ENCODE assay signal across 13 cellular contexts in the genomic region with DNA sequence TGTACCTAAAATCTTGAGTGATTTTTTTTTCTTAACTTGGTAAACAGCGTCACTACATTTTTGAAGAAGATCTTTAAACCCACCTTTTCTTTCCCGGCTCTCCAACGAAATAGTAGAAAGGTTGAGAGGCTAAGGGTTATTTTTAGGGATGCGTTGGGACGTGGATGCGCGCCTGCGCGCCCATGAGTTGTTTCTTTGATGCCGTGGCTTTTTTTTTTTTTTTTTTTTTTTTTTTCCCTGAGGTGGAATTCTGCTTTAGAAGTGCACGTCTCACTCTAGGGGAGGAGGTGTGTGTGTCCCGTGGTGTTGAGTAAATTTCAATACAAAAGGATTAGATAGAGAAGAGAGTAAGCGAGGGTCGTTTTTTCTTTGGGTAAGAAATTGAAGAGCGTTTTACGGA. TPM values are rescaled to one million over a fixed set of nuclear protein-coding genes. Genes with fewer than 3 reads are reported as not detected.
DNase-seq lines count a peak whose midpoint lies in the region; ATAC-seq and TF ChIP-seq lines count a peak whose summit lies in the region.
"Had no signal": no experiment of that assay in that cellular context is flagged by ENCODE, and none has a peak within 500 bp of the region (broad histone marks: within the 10 kb centered on the region; RNA-seq: fewer than 3 reads in every experiment).

No MANE protein-coding gene starts in this region.

- H3K4me3 Mint-ChIP-seq in activated naive CD8-positive, alpha-beta T cell: peak overlapping the region; percentile 70
- H3K4me3 Mint-ChIP-seq in activated naive CD8-positive, alpha-beta T cell treated with anti-CD3 and anti-CD28 coated beads, Interleukin-2, amount 50 U/mL, for 24 hours: no peak overlapping the region
- peak overlapping the region; percentile 93 for H3K4me3 Mint-ChIP-seq in endothelial cell (ENCODE audit: unreplicated experiment)
- peak overlapping the region; percentile 78 to 83 for H3K4me3 Mint-ChIP-seq in stimulated activated naive B cell treated with anti-CD40 and anti-IgM and Interleukin-4, amounts not matched to agents 10 μg/mL and 1 μg/mL and 100 μg/mL, for 72 hours
- no peak overlapping the region for H3K4me3 Mint-ChIP-seq in stimulated activated memory B cell treated with anti-CD40 and anti-IgM and Interleukin-4, amounts not matched to agents 10 μg/mL and 1 μg/mL and 100 μg/mL, for 72 hours

- ATAC-seq in activated naive CD8-positive, alpha-beta T cell treated with anti-CD3 and anti-CD28 coated beads, Interleukin-2, amount 50 U/mL, for 24 hours: no peak
- no peak for ATAC-seq in stimulated activated naive B cell treated with anti-CD40 and anti-IgM and Interleukin-4, amounts not matched to agents 10 μg/mL and 1 μg/mL and 100 μg/mL, for 72 hours (replicated peaks)
- ATAC-seq in stimulated activated memory B cell treated with anti-CD40 and anti-IgM and Interleukin-4, amounts not matched to agents 10 μg/mL and 1 μg/mL and 100 μg/mL, for 72 hours: no peak

- no peak for DNase-seq in activated naive CD8-positive, alpha-beta T cell treated with anti-CD3 and anti-CD28 coated beads, Interleukin-2, amount 50 U/mL, for 24 hours
- DNase-seq in NCI-H2227 (lab: John Stamatoyannopoulos, UW; ENCODE audit: unreplicated experiment): peak; percentile 82
- DNase-seq in endothelial cell (ENCODE audit: low spot score): no peak
- DNase-seq in stimulated activated naive B cell treated with anti-CD40 and anti-IgM and Interleukin-4, amounts not matched to agents 10 μg/mL and 1 μg/mL and 100 μg/mL, for 72 hours: no peak
- DNase-seq in dedifferentiated amniotic fluid mesenchymal stem cell (ENCODE audit: extremely low spot score): no peak
- no peak for DNase-seq in activated T-cell treated with anti-CD3 and anti-CD28 coated beads, Interleukin-2, amount 50 U/mL, for 1 hour
- DNase-seq: activated T-cell treated with anti-CD3 and anti-CD28 coated beads for 4 hours; central memory CD4-positive, alpha-beta T cell; esophagus squamous epithelium; NCI-H1048 had no signal

- peaks cover 22% of the 10 kb centered on the region for H3K4me1 Mint-ChIP-seq in activated naive CD8-positive, alpha-beta T cell (ENCODE audit: low read depth)
- peaks cover 20% of the 10 kb centered on the region for H3K4me1 Mint-ChIP-seq in activated naive CD8-positive, alpha-beta T cell treated with anti-CD3 and anti-CD28 coated beads, Interleukin-2, amount 50 U/mL, for 24 hours
- H3K4me1 Mint-ChIP-seq in endothelial cell (ENCODE audit: unreplicated experiment): peaks cover 36% of the 10 kb centered on the region
- peaks cover 17 to 32% of the 10 kb centered on the region in 2 donors for H3K4me1 Mint-ChIP-seq in stimulated activated naive B cell treated with anti-CD40 and anti-IgM and Interleukin-4, amounts not matched to agents 10 μg/mL and 1 μg/mL and 100 μg/mL, for 72 hours
- H3K4me1 Mint-ChIP-seq in stimulated activated memory B cell treated with anti-CD40 and anti-IgM and Interleukin-4, amounts not matched to agents 10 μg/mL and 1 μg/mL and 100 μg/mL, for 72 hours: peaks cover 11% of the 10 kb centered on the region

- H3K36me3 Mint-ChIP-seq in activated naive CD8-positive, alpha-beta T cell: peaks cover 11% of the 10 kb centered on the region
- H3K36me3 Mint-ChIP-seq in activated naive CD8-positive, alpha-beta T cell treated with anti-CD3 and anti-CD28 coated beads, Interleukin-2, amount 50 U/mL, for 24 hours (ENCODE audit: low read depth): peaks cover 11% of the 10 kb centered on the region
- H3K36me3 Mint-ChIP-seq in endothelial cell (ENCODE audit: low read depth, unreplicated experiment): no peaks in the 10 kb centered on the region
- peaks cover 7 to 15% of the 10 kb centered on the region in 2 donors for H3K36me3 Mint-ChIP-seq in stimulated activated naive B cell treated with anti-CD40 and anti-IgM and Interleukin-4, amounts not matched to agents 10 μg/mL and 1 μg/mL and 100 μg/mL, for 72 hours
- peaks cover 6% of the 10 kb centered on the region for H3K36me3 Mint-ChIP-seq in stimulated activated memory B cell treated with anti-CD40 and anti-IgM and Interleukin-4, amounts not matched to agents 10 μg/mL and 1 μg/mL and 100 μg/mL, for 72 hours

- TF ChIP-seq CTCF in endothelial cell (IDR thresholded peaks at IDR 0.05; ENCODE audit: unreplicated experiment): no peak

- peaks cover 59% of the 10 kb centered on the region for H3K27me3 Mint-ChIP-seq in activated naive CD8-positive, alpha-beta T cell
- H3K27me3 Mint-ChIP-seq in activated naive CD8-positive, alpha-beta T cell treated with anti-CD3 and anti-CD28 coated beads, Interleukin-2, amount 50 U/mL, for 24 hours: peaks cover 80% of the 10 kb centered on the region
- peaks cover 20% of the 10 kb centered on the region for H3K27me3 Mint-ChIP-seq in endothelial cell (ENCODE audit: unreplicated experiment)
- peaks cover 63 to 77% of the 10 kb centered on the region in 2 donors for H3K27me3 Mint-ChIP-seq in stimulated activated naive B cell treated with anti-CD40 and anti-IgM and Interleukin-4, amounts not matched to agents 10 μg/mL and 1 μg/mL and 100 μg/mL, for 72 hours
- H3K27me3 Mint-ChIP-seq in stimulated activated memory B cell treated with anti-CD40 and anti-IgM and Interleukin-4, amounts not matched to agents 10 μg/mL and 1 μg/mL and 100 μg/mL, for 72 hours: peaks cover 75% of the 10 kb centered on the region

- peak overlapping the region; percentile 22 for H3K27ac Mint-ChIP-seq in activated naive CD8-positive, alpha-beta T cell
- no peak overlapping the region for H3K27ac Mint-ChIP-seq in activated naive CD8-positive, alpha-beta T cell treated with anti-CD3 and anti-CD28 coated beads, Interleukin-2, amount 50 U/mL, for 24 hours
- H3K27ac Mint-ChIP-seq in endothelial cell (ENCODE audit: unreplicated experiment): no peak overlapping the region
- H3K27ac Mint-ChIP-seq in stimulated activated naive B cell treated with anti-CD40 and anti-IgM and Interleukin-4, amounts not matched to agents 10 μg/mL and 1 μg/mL and 100 μg/mL, for 72 hours: peak overlapping the region; percentile 60
- no peak overlapping the region for H3K27ac Mint-ChIP-seq in stimulated activated memory B cell treated with anti-CD40 and anti-IgM and Interleukin-4, amounts not matched to agents 10 μg/mL and 1 μg/mL and 100 μg/mL, for 72 hours

- peaks cover 22% of the 10 kb centered on the region for H3K9me3 Mint-ChIP-seq in activated naive CD8-positive, alpha-beta T cell (ENCODE audit: low read depth)
- H3K9me3 Mint-ChIP-seq in activated naive CD8-positive, alpha-beta T cell treated with anti-CD3 and anti-CD28 coated beads, Interleukin-2, amount 50 U/mL, for 24 hours: peaks cover 17% of the 10 kb centered on the region
- no peaks in the 10 kb centered on the region for H3K9me3 Mint-ChIP-seq in endothelial cell (ENCODE audit: unreplicated experiment)
- H3K9me3 Mint-ChIP-seq in stimulated activated naive B cell treated with anti-CD40 and anti-IgM and Interleukin-4, amounts not matched to agents 10 μg/mL and 1 μg/mL and 100 μg/mL, for 72 hours: peaks cover 4 to 6% of the 10 kb centered on the region in 2 donors
- H3K9me3 Mint-ChIP-seq in stimulated activated memory B cell treated with anti-CD40 and anti-IgM and Interleukin-4, amounts not matched to agents 10 μg/mL and 1 μg/mL and 100 μg/mL, for 72 hours: peaks cover 9% of the 10 kb centered on the region

RNA-seq across cellular contexts. Expression of a gene that starts 1.0 kb away (rescaled TPM):
- 0.82 TPM for total RNA-seq in endothelial cell (ENCODE audit: unreplicated experiment)
- total RNA-seq: esophagus squamous epithelium, myocyte had no signal

Comparison
In these comparisons a context has a peak if more than half of its experiments do, and no peak if none do; other contexts are left out.
1. H3K27ac Mint-ChIP-seq: peak in activated naive CD8-positive, alpha-beta T cell (single experiment) and stimulated activated naive B cell treated with anti-CD40 and anti-IgM and Interleukin-4, amounts not matched to agents 10 μg/mL and 1 μg/mL and 100 μg/mL, for 72 hours (single experiment); none in activated naive CD8-positive, alpha-beta T cell treated with anti-CD3 and anti-CD28 coated beads, Interleukin-2, amount 50 U/mL, for 24 hours (single experiment), endothelial cell (single experiment) and stimulated activated memory B cell treated with anti-CD40 and anti-IgM and Interleukin-4, amounts not matched to agents 10 μg/mL and 1 μg/mL and 100 μg/mL, for 72 hours (single experiment).
2. H3K4me3 Mint-ChIP-seq: peak in activated naive CD8-positive, alpha-beta T cell (single experiment), endothelial cell (single experiment) and stimulated activated naive B cell treated with anti-CD40 and anti-IgM and Interleukin-4, amounts not matched to agents 10 μg/mL and 1 μg/mL and 100 μg/mL, for 72 hours (2 of 2); none in activated naive CD8-positive, alpha-beta T cell treated with anti-CD3 and anti-CD28 coated beads, Interleukin-2, amount 50 U/mL, for 24 hours (single experiment) and stimulated activated memory B cell treated with anti-CD40 and anti-IgM and Interleukin-4, amounts not matched to agents 10 μg/mL and 1 μg/mL and 100 μg/mL, for 72 hours (single experiment).